Comparison of ENCODE assay signal across 1 cellular context in the genomic region with DNA sequence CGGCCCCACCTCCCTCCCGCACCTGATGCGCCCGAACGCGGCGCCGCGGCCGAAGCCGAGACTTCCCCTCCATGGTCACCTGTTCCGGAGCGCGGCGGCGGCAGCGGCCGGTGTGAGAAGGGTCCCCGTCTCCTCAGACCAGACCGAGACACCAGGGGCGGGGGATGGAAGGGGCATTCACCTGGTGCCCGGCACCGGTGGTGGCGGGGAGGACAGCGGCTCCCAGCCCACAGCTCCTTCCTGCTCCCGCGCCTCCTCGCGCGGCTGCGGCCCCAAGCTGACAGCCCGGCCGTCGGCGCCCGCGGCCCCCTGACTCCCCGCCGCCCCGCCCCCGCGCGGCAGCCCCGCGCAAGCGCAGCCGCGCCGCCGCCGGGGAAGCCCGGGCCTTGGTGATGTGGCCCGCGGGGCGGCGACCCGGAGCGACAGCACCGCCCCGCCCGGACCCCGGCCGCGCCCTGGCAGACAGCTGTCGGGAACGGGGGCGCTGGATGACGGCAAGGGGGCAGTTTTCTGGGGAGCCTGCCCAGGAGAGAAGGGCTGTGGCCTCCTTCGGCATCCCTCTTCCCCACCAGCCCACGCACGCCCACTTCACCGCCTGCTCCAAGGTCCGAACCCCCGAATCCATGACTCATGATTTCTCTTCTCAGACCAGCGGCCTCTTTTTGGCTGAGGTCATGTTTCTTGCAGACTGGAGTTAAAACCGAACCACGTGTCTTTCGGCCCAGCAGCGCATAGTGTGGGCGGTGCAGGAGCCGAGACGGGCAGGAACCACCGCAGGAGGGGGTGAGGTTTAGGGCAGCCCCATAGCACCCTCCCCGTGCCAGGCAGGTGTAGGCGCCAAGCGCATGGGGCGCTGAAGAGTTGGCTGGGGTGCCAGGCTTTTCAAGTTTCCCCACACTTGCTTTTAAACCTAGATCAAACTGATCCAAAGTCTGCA.
TF ChIP-seq lines count a peak whose summit lies in the region.

SLC41A2 (minus strand) TSS at position 282 of the 937 bp plus-strand sequence. CDS start 29,763 bp downstream, outside the sequence.

TF ChIP-seq in HepG2, 621 proteins besides CTCF, POLR2A, EP300 and RAD21 (continued from another document):
- TF ChIP-seq ATF3 (CRISPR knock-in tag; IDR thresholded peaks at IDR 0.05) (peak; percentile 45; the same call in 1 of the 2 replicates), ZNF629 (CRISPR knock-in tag; conservative IDR thresholded peaks at IDR 0.05) (no peak), NPAS2 (CRISPR knock-in tag; IDR thresholded peaks at IDR 0.05; ENCODE audit: borderline replicate concordance) (no peak), KAT8 (CRISPR knock-in tag; IDR thresholded peaks at IDR 0.05) (no peak; the same call in 1 of the 2 replicates), ASH2L (IDR thresholded peaks at IDR 0.05; ENCODE audit: insufficient read length, low read depth, low read length) (peak; percentile 81), MAF1 (CRISPR knock-in tag; IDR thresholded peaks at IDR 0.05; ENCODE audit: borderline replicate concordance) (no peak), STAG1 (CRISPR knock-in tag; IDR thresholded peaks at IDR 0.05) (no peak), KMT2A (CRISPR knock-in tag; IDR thresholded peaks at IDR 0.05) (0 out of 2 replicates have a peak, but pooled peaks have one; percentile 69), TCF7L2 (IDR thresholded peaks at IDR 0.05; ENCODE audit: low read depth, low read length) (no peak), HDAC1 (CRISPR knock-in tag; IDR thresholded peaks at IDR 0.05) (peak; percentile 42; the same call in 1 of the 2 replicates), ZFX (CRISPR knock-in tag; IDR thresholded peaks at IDR 0.05; ENCODE audit: low read depth) (peak; percentile 63), SIX4 (CRISPR knock-in tag; IDR thresholded peaks at IDR 0.05) (no peak), CBX2 (IDR thresholded peaks at IDR 0.05; ENCODE audit: low read depth, low read length) (no peak), CBX2 (CRISPR knock-in tag; IDR thresholded peaks at IDR 0.05; ENCODE audit: low read depth) (no peak), ZNF589 (CRISPR knock-in tag; conservative IDR thresholded peaks at IDR 0.05) (no peak), TBX2 (CRISPR knock-in tag; IDR thresholded peaks at IDR 0.05; ENCODE audit: borderline replicate concordance) (no peak), AKAP8 (CRISPR knock-in tag; IDR thresholded peaks at IDR 0.05) (no peak), ZMAT3 (CRISPR knock-in tag; conservative IDR thresholded peaks at IDR 0.05) (0 out of 2 replicates have a peak, but pooled peaks have one; percentile 32), RFX1 (IDR thresholded peaks at IDR 0.05) (no peak), PAX8 (CRISPR knock-in tag; IDR thresholded peaks at IDR 0.05; ENCODE audit: borderline replicate concordance) (no peak), HMG20B (CRISPR knock-in tag; conservative IDR thresholded peaks at IDR 0.05) (no peak), ZBTB20 (CRISPR knock-in tag; IDR thresholded peaks at IDR 0.05; ENCODE audit: borderline replicate concordance, low read depth) (peak; percentile 28; the same call in 1 of the 2 replicates), TAF15 (IDR thresholded peaks at IDR 0.05; ENCODE audit: low read depth, low read length, poor library complexity, severe bottlenecking) (no peak), NFE2L2 (IDR thresholded peaks at IDR 0.05; ENCODE audit: low read length) (peak; percentile 72), HOXA5 (CRISPR knock-in tag; IDR thresholded peaks at IDR 0.05) (no peak), DR1 (CRISPR knock-in tag; IDR thresholded peaks at IDR 0.05) (0 out of 2 replicates have a peak, but pooled peaks have one; percentile 25), IRF1 (CRISPR knock-in tag; IDR thresholded peaks at IDR 0.05; ENCODE audit: low read depth) (no peak), KLF11 (CRISPR knock-in tag; IDR thresholded peaks at IDR 0.05) (no peak), ZNF562 (CRISPR knock-in tag; IDR thresholded peaks at IDR 0.05; ENCODE audit: borderline replicate concordance) (no peak), ZNF510 (CRISPR knock-in tag; IDR thresholded peaks at IDR 0.05; ENCODE audit: low read depth) (no peak), MAFG (CRISPR knock-in tag; IDR thresholded peaks at IDR 0.05) (peak; percentile 88), GABPB1 (CRISPR knock-in tag; IDR thresholded peaks at IDR 0.05) (peak; percentile 63; the same call in 1 of the 2 replicates), ZFY (CRISPR knock-in tag; IDR thresholded peaks at IDR 0.05) (peak; percentile 67), ZNF891 (CRISPR knock-in tag; IDR thresholded peaks at IDR 0.05) (no peak), HNF4G (IDR thresholded peaks at IDR 0.05; ENCODE audit: borderline replicate concordance, low read depth, low read length) (no peak), HNF4G (CRISPR knock-in tag; IDR thresholded peaks at IDR 0.05; ENCODE audit: borderline replicate concordance, low read depth) (no peak), ZNF687 (CRISPR knock-in tag; IDR thresholded peaks at IDR 0.05) (peak; percentile 88), ERF (CRISPR knock-in tag; IDR thresholded peaks at IDR 0.05) (no peak; the same call in 1 of the 2 replicates), ZFP62 (CRISPR knock-in tag; IDR thresholded peaks at IDR 0.05) (no peak), WIZ (CRISPR knock-in tag; IDR thresholded peaks at IDR 0.05) (no peak), REXO4 (CRISPR knock-in tag; IDR thresholded peaks at IDR 0.05; ENCODE audit: borderline replicate concordance) (no peak)
- TF ChIP-seq, protein P1, sequence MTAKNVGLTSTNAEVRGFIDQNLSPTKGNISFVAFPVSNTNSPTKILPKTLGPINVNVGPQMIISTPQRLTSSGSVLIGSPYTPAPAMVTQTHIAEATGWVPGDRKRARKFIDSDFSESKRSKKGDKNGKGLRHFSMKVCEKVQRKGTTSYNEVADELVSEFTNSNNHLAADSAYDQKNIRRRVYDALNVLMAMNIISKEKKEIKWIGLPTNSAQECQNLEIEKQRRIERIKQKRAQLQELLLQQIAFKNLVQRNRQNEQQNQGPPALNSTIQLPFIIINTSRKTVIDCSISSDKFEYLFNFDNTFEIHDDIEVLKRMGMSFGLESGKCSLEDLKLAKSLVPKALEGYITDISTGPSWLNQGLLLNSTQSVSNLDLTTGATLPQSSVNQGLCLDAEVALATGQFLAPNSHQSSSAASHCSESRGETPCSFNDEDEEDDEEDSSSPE (CRISPR knock-in tag; IDR thresholded peaks at IDR 0.05): 0 out of 2 replicates have a peak, but pooled peaks have one; percentile 6
- TF ChIP-seq, protein P2, sequence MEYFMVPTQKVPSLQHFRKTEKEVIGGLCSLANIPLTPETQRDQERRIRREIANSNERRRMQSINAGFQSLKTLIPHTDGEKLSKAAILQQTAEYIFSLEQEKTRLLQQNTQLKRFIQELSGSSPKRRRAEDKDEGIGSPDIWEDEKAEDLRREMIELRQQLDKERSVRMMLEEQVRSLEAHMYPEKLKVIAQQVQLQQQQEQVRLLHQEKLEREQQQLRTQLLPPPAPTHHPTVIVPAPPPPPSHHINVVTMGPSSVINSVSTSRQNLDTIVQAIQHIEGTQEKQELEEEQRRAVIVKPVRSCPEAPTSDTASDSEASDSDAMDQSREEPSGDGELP (IDR thresholded peaks at IDR 0.05; ENCODE audit: borderline replicate concordance, low read depth): peak; percentile 34; the same call in 1 of the 2 replicates
- TF ChIP-seq, protein P3, sequence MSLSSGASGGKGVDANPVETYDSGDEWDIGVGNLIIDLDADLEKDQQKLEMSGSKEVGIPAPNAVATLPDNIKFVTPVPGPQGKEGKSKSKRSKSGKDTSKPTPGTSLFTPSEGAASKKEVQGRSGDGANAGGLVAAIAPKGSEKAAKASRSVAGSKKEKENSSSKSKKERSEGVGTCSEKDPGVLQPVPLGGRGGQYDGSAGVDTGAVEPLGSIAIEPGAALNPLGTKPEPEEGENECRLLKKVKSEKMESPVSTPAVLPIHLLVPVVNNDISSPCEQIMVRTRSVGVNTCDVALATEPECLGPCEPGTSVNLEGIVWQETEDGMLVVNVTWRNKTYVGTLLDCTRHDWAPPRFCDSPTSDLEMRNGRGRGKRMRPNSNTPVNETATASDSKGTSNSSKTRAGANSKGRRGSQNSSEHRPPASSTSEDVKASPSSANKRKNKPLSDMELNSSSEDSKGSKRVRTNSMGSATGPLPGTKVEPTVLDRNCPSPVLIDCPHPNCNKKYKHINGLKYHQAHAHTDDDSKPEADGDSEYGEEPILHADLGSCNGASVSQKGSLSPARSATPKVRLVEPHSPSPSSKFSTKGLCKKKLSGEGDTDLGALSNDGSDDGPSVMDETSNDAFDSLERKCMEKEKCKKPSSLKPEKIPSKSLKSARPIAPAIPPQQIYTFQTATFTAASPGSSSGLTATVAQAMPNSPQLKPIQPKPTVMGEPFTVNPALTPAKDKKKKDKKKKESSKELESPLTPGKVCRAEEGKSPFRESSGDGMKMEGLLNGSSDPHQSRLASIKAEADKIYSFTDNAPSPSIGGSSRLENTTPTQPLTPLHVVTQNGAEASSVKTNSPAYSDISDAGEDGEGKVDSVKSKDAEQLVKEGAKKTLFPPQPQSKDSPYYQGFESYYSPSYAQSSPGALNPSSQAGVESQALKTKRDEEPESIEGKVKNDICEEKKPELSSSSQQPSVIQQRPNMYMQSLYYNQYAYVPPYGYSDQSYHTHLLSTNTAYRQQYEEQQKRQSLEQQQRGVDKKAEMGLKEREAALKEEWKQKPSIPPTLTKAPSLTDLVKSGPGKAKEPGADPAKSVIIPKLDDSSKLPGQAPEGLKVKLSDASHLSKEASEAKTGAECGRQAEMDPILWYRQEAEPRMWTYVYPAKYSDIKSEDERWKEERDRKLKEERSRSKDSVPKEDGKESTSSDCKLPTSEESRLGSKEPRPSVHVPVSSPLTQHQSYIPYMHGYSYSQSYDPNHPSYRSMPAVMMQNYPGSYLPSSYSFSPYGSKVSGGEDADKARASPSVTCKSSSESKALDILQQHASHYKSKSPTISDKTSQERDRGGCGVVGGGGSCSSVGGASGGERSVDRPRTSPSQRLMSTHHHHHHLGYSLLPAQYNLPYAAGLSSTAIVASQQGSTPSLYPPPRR (CRISPR knock-in tag; IDR thresholded peaks at IDR 0.05; ENCODE audit: borderline replicate concordance): no peak
- TF ChIP-seq, protein P4, sequence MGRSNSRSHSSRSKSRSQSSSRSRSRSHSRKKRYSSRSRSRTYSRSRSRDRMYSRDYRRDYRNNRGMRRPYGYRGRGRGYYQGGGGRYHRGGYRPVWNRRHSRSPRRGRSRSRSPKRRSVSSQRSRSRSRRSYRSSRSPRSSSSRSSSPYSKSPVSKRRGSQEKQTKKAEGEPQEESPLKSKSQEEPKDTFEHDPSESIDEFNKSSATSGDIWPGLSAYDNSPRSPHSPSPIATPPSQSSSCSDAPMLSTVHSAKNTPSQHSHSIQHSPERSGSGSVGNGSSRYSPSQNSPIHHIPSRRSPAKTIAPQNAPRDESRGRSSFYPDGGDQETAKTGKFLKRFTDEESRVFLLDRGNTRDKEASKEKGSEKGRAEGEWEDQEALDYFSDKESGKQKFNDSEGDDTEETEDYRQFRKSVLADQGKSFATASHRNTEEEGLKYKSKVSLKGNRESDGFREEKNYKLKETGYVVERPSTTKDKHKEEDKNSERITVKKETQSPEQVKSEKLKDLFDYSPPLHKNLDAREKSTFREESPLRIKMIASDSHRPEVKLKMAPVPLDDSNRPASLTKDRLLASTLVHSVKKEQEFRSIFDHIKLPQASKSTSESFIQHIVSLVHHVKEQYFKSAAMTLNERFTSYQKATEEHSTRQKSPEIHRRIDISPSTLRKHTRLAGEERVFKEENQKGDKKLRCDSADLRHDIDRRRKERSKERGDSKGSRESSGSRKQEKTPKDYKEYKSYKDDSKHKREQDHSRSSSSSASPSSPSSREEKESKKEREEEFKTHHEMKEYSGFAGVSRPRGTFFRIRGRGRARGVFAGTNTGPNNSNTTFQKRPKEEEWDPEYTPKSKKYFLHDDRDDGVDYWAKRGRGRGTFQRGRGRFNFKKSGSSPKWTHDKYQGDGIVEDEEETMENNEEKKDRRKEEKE (IDR thresholded peaks at IDR 0.05): no peak
